Comparison of ENCODE assay signal across 10 cellular contexts in the genomic region with DNA sequence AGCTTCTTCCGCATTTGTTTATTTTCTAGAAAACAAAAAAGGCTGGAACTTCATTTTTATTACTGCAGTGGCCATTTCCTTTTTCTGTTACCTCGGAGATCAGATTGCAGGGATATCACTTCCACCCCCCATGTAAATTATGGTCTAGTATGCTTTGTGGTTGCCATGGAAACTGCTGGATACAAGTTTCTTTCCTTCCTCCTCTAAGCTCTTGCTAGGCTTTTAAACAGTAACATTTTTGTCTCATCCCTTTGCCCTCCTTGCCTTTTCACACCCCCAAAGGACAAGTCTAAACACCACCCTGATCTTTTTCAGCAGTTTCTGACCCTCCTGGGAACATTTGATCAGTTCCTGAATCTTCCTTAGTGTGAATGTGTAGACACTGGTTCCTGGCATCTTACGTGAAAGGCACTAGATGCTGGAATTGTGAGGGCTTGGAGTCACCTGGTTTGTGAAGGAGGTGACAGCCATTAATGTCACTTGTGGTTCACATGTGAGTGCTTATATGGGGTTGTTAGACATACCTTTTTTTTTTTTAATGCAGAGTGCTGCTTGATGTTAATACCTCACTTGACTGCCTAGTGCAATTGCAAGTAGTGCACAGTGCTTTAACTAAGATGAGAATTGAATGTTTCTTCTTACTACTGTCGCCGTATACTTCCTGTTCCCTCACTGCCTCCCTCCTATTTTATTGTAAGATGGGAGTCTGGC.
A peak's percentile ranks its signal among the peaks of the same experiment; 100 is the strongest.
DNase-seq lines count a peak whose midpoint lies in the region; ATAC-seq and TF ChIP-seq lines count a peak whose summit lies in the region.
"Had no signal": no experiment of that assay in that cellular context is flagged by ENCODE, and none has a peak within 500 bp of the region (broad histone marks: within the 10 kb centered on the region; RNA-seq: fewer than 3 reads in every experiment).

No MANE protein-coding gene starts in this region.

- DNase-seq in SIG-M5 treated with dmso at 0.1 percent for 504 hours (lab: John Stamatoyannopoulos, UW; ENCODE audit: unreplicated experiment) (peak; percentile 45), SIG-M5 (lab: John Stamatoyannopoulos, UW) (no peak), NCI-H2029 (lab: John Stamatoyannopoulos, UW) (peak; percentile 67), nephron progenitor cell (peak; percentile 20)
- no peak for DNase-seq in central memory CD8-positive, alpha-beta T cell (ENCODE audit: low spot score in 2 of 2)
- no peak for DNase-seq in activated CD4-positive, alpha-beta memory T cell treated with anti-CD3 and anti-CD28 coated beads, Interleukin-2, amount 10 ng/mL, durations not matched to agents 7 days and 5 days
- no peak for DNase-seq in activated effector memory CD4-positive, alpha-beta T cell treated with Interleukin-2 at 50 U/mL for 16 hours
- DNase-seq: activated CD8-positive, alpha-beta memory T cell treated with anti-CD3 and anti-CD28 coated beads, Interleukin-2, amount 10 ng/mL, durations not matched to agents 7 days and 5 days; dorsolateral prefrontal cortex had no signal

- CTCF ChIA-PET in activated CD4-positive, alpha-beta memory T cell treated with anti-CD3 and anti-CD28 coated beads, Interleukin-2, amount 10 ng/mL, durations not matched to agents 7 days and 5 days (lab: Charles Lee), result no interaction called here

- TF ChIP-seq CTCF in nephron progenitor cell (IDR thresholded peaks at IDR 0.05), result no peak

- no peaks in the 10 kb centered on the region for H3K27me3 Mint-ChIP-seq in central memory CD8-positive, alpha-beta T cell
- H3K27me3 Mint-ChIP-seq in nephron progenitor cell (ENCODE audit: low read depth, poor library complexity), result no peaks in the 10 kb centered on the region
- H3K27me3 Mint-ChIP-seq in activated CD4-positive, alpha-beta memory T cell treated with anti-CD3 and anti-CD28 coated beads, Interleukin-2, amount 10 ng/mL, durations not matched to agents 7 days and 5 days, result no peaks in the 10 kb centered on the region
- H3K27me3 Mint-ChIP-seq: activated CD8-positive, alpha-beta memory T cell treated with anti-CD3 and anti-CD28 coated beads, Interleukin-2, amount 10 ng/mL, durations not matched to agents 7 days and 5 days had no signal

- H3K9me3 Mint-ChIP-seq in central memory CD8-positive, alpha-beta T cell, result no peaks in the 10 kb centered on the region
- no peaks in the 10 kb centered on the region for H3K9me3 Mint-ChIP-seq in nephron progenitor cell
- H3K9me3 Mint-ChIP-seq in activated CD4-positive, alpha-beta memory T cell treated with anti-CD3 and anti-CD28 coated beads, Interleukin-2, amount 10 ng/mL, durations not matched to agents 7 days and 5 days, result no peaks in the 10 kb centered on the region

- H3K36me3 Mint-ChIP-seq in central memory CD8-positive, alpha-beta T cell (ENCODE audit: insufficient read depth), result peaks cover 8% of the 10 kb centered on the region
- H3K36me3 Mint-ChIP-seq in nephron progenitor cell (ENCODE audit: low read depth), result peaks cover 31% of the 10 kb centered on the region
- H3K36me3 Mint-ChIP-seq in activated CD4-positive, alpha-beta memory T cell treated with anti-CD3 and anti-CD28 coated beads, Interleukin-2, amount 10 ng/mL, durations not matched to agents 7 days and 5 days (ENCODE audit: low read depth), result peaks cover 20% of the 10 kb centered on the region

- ATAC-seq in central memory CD8-positive, alpha-beta T cell (replicated peaks; ENCODE audit: extremely low read depth, poor library complexity, severe bottlenecking), result no peak
- ATAC-seq in HG03139 (IDR thresholded peaks at IDR 0.05; ENCODE audit: unreplicated experiment), result no peak
- ATAC-seq: activated CD8-positive, alpha-beta memory T cell treated with anti-CD3 and anti-CD28 coated beads, Interleukin-2, amount 10 ng/mL, durations not matched to agents 7 days and 5 days had no signal

- no peak overlapping the region for H3K4me3 Mint-ChIP-seq in central memory CD8-positive, alpha-beta T cell
- peak overlapping the region; percentile 38 for H3K4me3 Mint-ChIP-seq in nephron progenitor cell
- no peak overlapping the region for H3K4me3 Mint-ChIP-seq in activated CD4-positive, alpha-beta memory T cell treated with anti-CD3 and anti-CD28 coated beads, Interleukin-2, amount 10 ng/mL, durations not matched to agents 7 days and 5 days
- H3K4me3 Mint-ChIP-seq: activated CD8-positive, alpha-beta memory T cell treated with anti-CD3 and anti-CD28 coated beads, Interleukin-2, amount 10 ng/mL, durations not matched to agents 7 days and 5 days had no signal

- H3K4me1 Mint-ChIP-seq in central memory CD8-positive, alpha-beta T cell, result peaks cover 89% of the 10 kb centered on the region
- peaks cover 97% of the 10 kb centered on the region for H3K4me1 Mint-ChIP-seq in nephron progenitor cell
- peaks cover 61% of the 10 kb centered on the region for H3K4me1 Mint-ChIP-seq in activated CD4-positive, alpha-beta memory T cell treated with anti-CD3 and anti-CD28 coated beads, Interleukin-2, amount 10 ng/mL, durations not matched to agents 7 days and 5 days

- POLR2A ChIA-PET in activated CD4-positive, alpha-beta memory T cell treated with anti-CD3 and anti-CD28 coated beads, Interleukin-2, amount 10 ng/mL, durations not matched to agents 7 days and 5 days (lab: Charles Lee), result no interaction called here

- H3K27ac Mint-ChIP-seq in central memory CD8-positive, alpha-beta T cell (ENCODE audit: low read depth), result peak overlapping the region; percentile 22
- peak overlapping the region; percentile 97 for H3K27ac Mint-ChIP-seq in nephron progenitor cell
- no peak overlapping the region for H3K27ac Mint-ChIP-seq in activated CD4-positive, alpha-beta memory T cell treated with anti-CD3 and anti-CD28 coated beads, Interleukin-2, amount 10 ng/mL, durations not matched to agents 7 days and 5 days
- H3K27ac Mint-ChIP-seq: activated CD8-positive, alpha-beta memory T cell treated with anti-CD3 and anti-CD28 coated beads, Interleukin-2, amount 10 ng/mL, durations not matched to agents 7 days and 5 days had no signal

Comparison
In these comparisons a context has a peak if more than half of its experiments do, and no peak if none do; other contexts are left out.
1. DNase-seq: peak in SIG-M5 treated with dmso at 0.1 percent for 504 hours (single experiment), NCI-H2029 (single experiment) and nephron progenitor cell (single experiment); none in SIG-M5 (single experiment), central memory CD8-positive, alpha-beta T cell (0 of 2), activated CD4-positive, alpha-beta memory T cell treated with anti-CD3 and anti-CD28 coated beads, Interleukin-2, amount 10 ng/mL, durations not matched to agents 7 days and 5 days (single experiment) and activated effector memory CD4-positive, alpha-beta T cell treated with Interleukin-2 at 50 U/mL for 16 hours (single experiment).